23 cellular contexts compared by ENCODE assay signal in genomic region chr7:132102942-132103341, GRCh38.
DNase-seq lines count a peak whose midpoint lies in the region; ATAC-seq lines count a peak whose summit lies in the region.
"Had no signal": no experiment of that assay in that cellular context is flagged by ENCODE, and none has a peak within 500 bp of the region (broad histone marks: within the 10 kb centered on the region; RNA-seq: fewer than 3 reads in every experiment).

No MANE protein-coding gene starts in this region.

- DNase-seq in NCI-H2227 (lab: John Stamatoyannopoulos, UW; ENCODE audit: unreplicated experiment) (peak; percentile 6), NCI-H2227 treated with DMSO at 0.1 percent for 48 hours (lab: John Stamatoyannopoulos, UW) (no peak), cerebellar cortex (ENCODE audit: low spot score) (peak; percentile 31), left kidney (ENCODE audit: low read depth, low spot score) (peak; percentile 54), NCI-H1105 treated with DMSO at 0.1 percent for 48 hours (lab: John Stamatoyannopoulos, UW) (no peak)
- DNase-seq: 8988T; ACHN; BE2C; Calu3; CD8-positive, alpha-beta memory T cell; DMS79 treated with DMSO at 0.1 percent for 48 hours; MM.1S; NCI-H1048; NCI-H1417 treated with DMSO at 0.1 percent for 48 hours; NCI-H1694 treated with DMSO at 0.1 percent for 48 hours; NCI-H2081; NCI-H226; NCI-H510A; NCI-H774; SHP77 had no signal

- ATAC-seq in GM21786 (IDR thresholded peaks at IDR 0.05; ENCODE audit: unreplicated experiment) (no peak), HG02623 (IDR thresholded peaks at IDR 0.05; ENCODE audit: unreplicated experiment) (no peak)
- ATAC-seq: HCT116 had no signal

Comparison
In these comparisons a context has a peak if more than half of its experiments do, and no peak if none do; other contexts are left out.
1. DNase-seq: peak in NCI-H2227 (single experiment), cerebellar cortex (single experiment) and left kidney (single experiment); none in NCI-H2227 treated with DMSO at 0.1 percent for 48 hours (single experiment) and NCI-H1105 treated with DMSO at 0.1 percent for 48 hours (single experiment).